Comparison of ENCODE assay signal across 20 cellular contexts in genomic region chr21:42302794-42303193, GRCh38. TPM values are rescaled to one million over a fixed set of nuclear protein-coding genes. Genes with fewer than 3 reads are reported as not detected.
A peak's percentile ranks its signal among the peaks of the same experiment; 100 is the strongest.
DNase-seq lines count a peak whose midpoint lies in the region; ATAC-seq and TF ChIP-seq lines count a peak whose summit lies in the region.
"Had no signal": no experiment of that assay in that cellular context is flagged by ENCODE, and none has a peak within 500 bp of the region (broad histone marks: within the 10 kb centered on the region; RNA-seq: fewer than 3 reads in every experiment).

No MANE protein-coding gene starts in this region.

- H3K4me3 ChIP-seq in lower lobe of right lung: no peak overlapping the region
- H3K4me3 ChIP-seq: GM12878, MG63, SK-N-MC had no signal

- H3K27ac Mint-ChIP-seq in natural killer cell treated with Interleukin-12 subunit alpha and Interleukin-12 subunit beta and Interleukin-15 and Interleukin-18, amount 100 ng/mL, for 72 hours: no peak overlapping the region
- no peak overlapping the region for H3K27ac Mint-ChIP-seq in natural killer cell
- no peak overlapping the region for H3K27ac Mint-ChIP-seq in activated naive CD4-positive, alpha-beta T cell treated with anti-CD3 and anti-CD28 coated beads, Interleukin-2, amount 50 U/mL, for 72 hours

- peaks cover 2% of the 10 kb centered on the region for H3K27me3 ChIP-seq in lower lobe of right lung (ENCODE audit: low read depth)
- H3K27me3 ChIP-seq: MG63 had no signal

- no peak overlapping the region for H3K4me3 Mint-ChIP-seq in natural killer cell treated with Interleukin-12 subunit alpha and Interleukin-12 subunit beta and Interleukin-15 and Interleukin-18, amount 100 ng/mL, for 72 hours
- H3K4me3 Mint-ChIP-seq in natural killer cell: no peak overlapping the region

- peaks cover 7% of the 10 kb centered on the region for H3K4me1 ChIP-seq in lower lobe of right lung
- H3K4me1 ChIP-seq: Caco-2 had no signal

- peaks cover 0 to 3% of the 10 kb centered on the region in 2 donors for H3K4me1 Mint-ChIP-seq in natural killer cell treated with Interleukin-12 subunit alpha and Interleukin-12 subunit beta and Interleukin-15 and Interleukin-18, amount 100 ng/mL, for 72 hours (ENCODE audit: low read depth in 2 of 2)
- no peaks in the 10 kb centered on the region for H3K4me1 Mint-ChIP-seq in natural killer cell

- no peaks in the 10 kb centered on the region for H3K36me3 Mint-ChIP-seq in natural killer cell treated with Interleukin-12 subunit alpha and Interleukin-12 subunit beta and Interleukin-15 and Interleukin-18, amount 100 ng/mL, for 72 hours
- no peaks in the 10 kb centered on the region for H3K36me3 Mint-ChIP-seq in natural killer cell
- H3K36me3 Mint-ChIP-seq in activated naive CD4-positive, alpha-beta T cell treated with anti-CD3 and anti-CD28 coated beads, Interleukin-2, amount 50 U/mL, for 72 hours: no peaks in the 10 kb centered on the region

- intact Hi-C loops in natural killer cell (cut with micrococcal nuclease): no loop called here
- intact Hi-C loops in lower lobe of right lung (cut with DNase I): no loop called here

- H3K9me3 ChIP-seq in lower lobe of right lung: no peaks in the 10 kb centered on the region
- H3K9me3 ChIP-seq: Caco-2, MG63 had no signal

- H3K27ac ChIP-seq in lower lobe of right lung: peak overlapping the region; percentile 21
- H3K27ac ChIP-seq: KMS-11, RWPE1, SK-N-MC had no signal

- TF ChIP-seq CTCF in natural killer cell (IDR thresholded peaks at IDR 0.05) (no peak), lower lobe of right lung (IDR thresholded peaks at IDR 0.05) (no peak)

- no peaks in the 10 kb centered on the region for H3K9me3 Mint-ChIP-seq in natural killer cell treated with Interleukin-12 subunit alpha and Interleukin-12 subunit beta and Interleukin-15 and Interleukin-18, amount 100 ng/mL, for 72 hours
- no peaks in the 10 kb centered on the region for H3K9me3 Mint-ChIP-seq in natural killer cell
- no peaks in the 10 kb centered on the region for H3K9me3 Mint-ChIP-seq in activated naive CD4-positive, alpha-beta T cell treated with anti-CD3 and anti-CD28 coated beads, Interleukin-2, amount 50 U/mL, for 72 hours

- ATAC-seq in natural killer cell treated with Interleukin-12 subunit alpha and Interleukin-12 subunit beta and Interleukin-15 and Interleukin-18, amount 100 ng/mL, for 72 hours: no peak
- ATAC-seq in natural killer cell (no peak), lower lobe of right lung (no peak), HG03457 (IDR thresholded peaks at IDR 0.05; ENCODE audit: unreplicated experiment) (no peak)
- no peak for ATAC-seq in activated naive CD4-positive, alpha-beta T cell treated with anti-CD3 and anti-CD28 coated beads, Interleukin-2, amount 50 U/mL, for 72 hours
- ATAC-seq: GM12878 had no signal

- H3K27me3 Mint-ChIP-seq in natural killer cell treated with Interleukin-12 subunit alpha and Interleukin-12 subunit beta and Interleukin-15 and Interleukin-18, amount 100 ng/mL, for 72 hours: peaks cover 10% of the 10 kb centered on the region in 2 donors
- peaks cover 10 to 27% of the 10 kb centered on the region in 2 donors for H3K27me3 Mint-ChIP-seq in natural killer cell (ENCODE audit: low read depth in 2 of 2)

- no peaks in the 10 kb centered on the region for H3K36me3 ChIP-seq in lower lobe of right lung
- H3K36me3 ChIP-seq: MG63 had no signal

- DNase-seq in NCI-H345 treated with DMSO at 0.1 percent for 48 hours (lab: John Stamatoyannopoulos, UW; ENCODE audit: unreplicated experiment) (peak; percentile 37), NCI-H345 (lab: John Stamatoyannopoulos, UW) (no peak), natural killer cell (no peak), lower lobe of right lung (no peak), OCI-M2 (lab: John Stamatoyannopoulos, UW; ENCODE audit: unreplicated experiment) (no peak)
- DNase-seq in natural killer cell treated with Interleukin-12 subunit alpha and Interleukin-12 subunit beta and Interleukin-15 and Interleukin-18, amount 100 ng/mL, for 72 hours (ENCODE audit: low spot score): peak; percentile 59
- no peak for DNase-seq in activated naive CD4-positive, alpha-beta T cell treated with anti-CD3 and anti-CD28 coated beads, Interleukin-2, amount 50 U/mL, for 72 hours (ENCODE audit: low spot score in 2 of 2)
- DNase-seq: AML-193, Caco-2, DMS53, MG63, NCI-H510A treated with DMSO at 0.1 percent for 48 hours had no signal

RNA-seq across cellular contexts. Expression of gene TFF3, which starts 12.4 kb away (rescaled TPM):
- total RNA-seq in natural killer cell treated with Interleukin-12 subunit alpha and Interleukin-12 subunit beta and Interleukin-15 and Interleukin-18, amount 100 ng/mL, for 72 hours: not detected
- total RNA-seq in natural killer cell: not detected
- total RNA-seq in lower lobe of right lung: 19.0 TPM
- not detected for total RNA-seq in activated naive CD4-positive, alpha-beta T cell treated with anti-CD3 and anti-CD28 coated beads, Interleukin-2, amount 50 U/mL, for 72 hours
- total RNA-seq: G401, GM12878, OCI-LY7 had no signal

RNA-seq across cellular contexts. Expression of gene TFF2, which starts 48.0 kb away (rescaled TPM):
- total RNA-seq in natural killer cell treated with Interleukin-12 subunit alpha and Interleukin-12 subunit beta and Interleukin-15 and Interleukin-18, amount 100 ng/mL, for 72 hours: not detected
- not detected for total RNA-seq in natural killer cell
- not detected for total RNA-seq in lower lobe of right lung
- not detected for total RNA-seq in activated naive CD4-positive, alpha-beta T cell treated with anti-CD3 and anti-CD28 coated beads, Interleukin-2, amount 50 U/mL, for 72 hours
- total RNA-seq: G401, GM12878, H7, OCI-LY7 had no signal

Comparison
In these comparisons a context has a peak if more than half of its experiments do, and no peak if none do; other contexts are left out.
1. DNase-seq: peak in NCI-H345 treated with DMSO at 0.1 percent for 48 hours (single experiment) and natural killer cell treated with Interleukin-12 subunit alpha and Interleukin-12 subunit beta and Interleukin-15 and Interleukin-18, amount 100 ng/mL, for 72 hours (single experiment); none in NCI-H345 (single experiment), natural killer cell (single experiment), lower lobe of right lung (single experiment), activated naive CD4-positive, alpha-beta T cell treated with anti-CD3 and anti-CD28 coated beads, Interleukin-2, amount 50 U/mL, for 72 hours (0 of 2) and OCI-M2 (single experiment).
2. RNA of gene TFF3, which starts 12.4 kb away (total RNA-seq): 19.0 TPM in lower lobe of right lung (single experiment); not detected in natural killer cell treated with Interleukin-12 subunit alpha and Interleukin-12 subunit beta and Interleukin-15 and Interleukin-18, amount 100 ng/mL, for 72 hours, not detected in natural killer cell and not detected in activated naive CD4-positive, alpha-beta T cell treated with anti-CD3 and anti-CD28 coated beads, Interleukin-2, amount 50 U/mL, for 72 hours; every median in the first group is over 10 times any median in the second.